In the genomic region with DNA sequence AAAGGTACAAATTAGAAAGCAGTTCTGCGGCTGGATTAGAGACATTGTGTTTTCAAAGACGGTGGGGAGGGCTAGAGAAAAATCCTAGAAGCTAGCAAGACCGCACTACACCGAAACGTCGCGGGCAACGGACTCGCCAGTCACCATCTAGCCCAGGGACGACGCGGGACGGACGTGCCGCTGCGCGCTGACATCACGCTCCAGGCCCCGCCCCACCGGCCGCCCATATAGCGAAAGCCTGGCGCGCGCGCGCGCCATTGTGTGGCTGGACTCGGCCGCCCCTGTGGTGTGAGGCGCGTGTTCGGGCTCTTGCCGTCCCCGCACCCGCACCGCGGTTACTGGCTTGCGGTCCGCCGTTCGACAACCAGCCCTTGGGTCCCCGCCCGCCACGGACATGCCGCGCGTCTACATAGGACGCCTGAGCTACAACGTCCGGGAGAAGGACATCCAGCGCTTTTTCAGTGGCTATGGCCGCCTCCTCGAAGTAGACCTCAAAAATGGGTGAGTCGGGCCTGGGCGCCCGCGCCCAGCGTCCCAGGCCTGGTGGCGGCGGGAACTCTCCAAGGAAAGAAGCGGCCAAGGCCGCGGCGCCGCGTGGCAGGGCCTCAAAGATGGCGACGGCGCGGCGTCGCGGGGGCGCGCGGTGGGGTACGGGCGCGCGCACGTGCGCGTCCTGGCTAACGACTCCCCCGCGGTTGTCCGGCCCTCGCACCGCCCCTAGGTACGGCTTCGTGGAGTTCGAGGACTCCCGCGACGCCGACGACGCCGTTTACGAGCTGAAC, we compare ENCODE assay signal across 8 cellular contexts. TPM values are rescaled to one million over a fixed set of nuclear protein-coding genes. Genes with fewer than 3 reads are reported as not detected.
DNase-seq lines count a peak whose midpoint lies in the region; ATAC-seq and TF ChIP-seq lines count a peak whose summit lies in the region.

SRSF6 (plus strand) TSS at position 257 of the 782 bp plus-strand sequence; CDS start at position 395, 138 bp downstream.

- intact Hi-C loops in breast epithelium (cut with DNase I; ENCODE audit: low total_unique reads) = loop anchor here (5.0 kb wide), 1 partner anchor 1239 kb away; no protein-coding TSS in a partner anchor

- peaks cover 10% of the 10 kb centered on the region for H3K4me1 ChIP-seq in ACC112 (ENCODE audit: control insufficient read depth, insufficient read depth, low read length, unreplicated experiment)
- peaks cover 0 to 8% of the 10 kb centered on the region in 2 donors for H3K4me1 ChIP-seq in breast epithelium
- H3K4me1 ChIP-seq in smooth muscle cell (ENCODE audit: low read depth) = peaks cover 22% of the 10 kb centered on the region

- H3K79me2 ChIP-seq in ACC112 (ENCODE audit: control insufficient read depth, insufficient read depth, low read length, unreplicated experiment) (peaks cover 45% of the 10 kb centered on the region), smooth muscle cell (ENCODE audit: low read depth) (peaks cover 50% of the 10 kb centered on the region)

- H3F3A ChIP-seq in smooth muscle cell (ENCODE audit: low read depth) = peaks cover 23% of the 10 kb centered on the region

- H3K36me3 ChIP-seq in ACC112 (ENCODE audit: insufficient read depth, low read length) = peaks cover 33% of the 10 kb centered on the region
- peaks cover 43% of the 10 kb centered on the region for H3K36me3 ChIP-seq in WERI-Rb-1
- H3K36me3 ChIP-seq in breast epithelium = peaks cover 5% of the 10 kb centered on the region
- peaks cover 28% of the 10 kb centered on the region for H3K36me3 ChIP-seq in smooth muscle cell (ENCODE audit: low read depth)

- H4K20me1 ChIP-seq in smooth muscle cell (ENCODE audit: low read depth) = peaks cover 49% of the 10 kb centered on the region

- DNase-seq in NCI-H2171 (lab: John Stamatoyannopoulos, UW) (peak; percentile 94), WERI-Rb-1 (peak; percentile 94), breast epithelium (ENCODE audit: low spot score in 2 of 2) (peak; percentile 93 to 95), iPS-NIHi7 (ENCODE audit: extremely low spot score) (peak; percentile 91), smooth muscle cell (lab: John Stamatoyannopoulos, UW; ENCODE audit: unreplicated experiment) (peak; percentile 88)

- 1% methylated on average over 84 of the region's 101 CpGs for WGBS in smooth muscle cell (ENCODE audit: low lambda C conversion rate)

- TF ChIP-seq CTCF in WERI-Rb-1 (IDR thresholded peaks at IDR 0.05; ENCODE audit: low read depth, low read length) = no peak
- peak in 1 of 3 donors; percentile 29 for TF ChIP-seq CTCF in breast epithelium (IDR thresholded peaks at IDR 0.05)
- TF ChIP-seq CTCF in smooth muscle cell (IDR thresholded peaks at IDR 0.05; ENCODE audit: borderline replicate concordance, insufficient read depth, poor library complexity, severe bottlenecking) = no peak

- ATAC-seq in GM18861 (IDR thresholded peaks at IDR 0.05; ENCODE audit: unreplicated experiment) (peak; percentile 61), HG03095 (IDR thresholded peaks at IDR 0.05; ENCODE audit: unreplicated experiment) (peak; percentile 78)

- H3K4me3 ChIP-seq in ACC112 (ENCODE audit: low read depth, low read length) = peak within 1 kb of the TSS; percentile 92
- peak within 1 kb of the TSS; percentile 98 for H3K4me3 ChIP-seq in WERI-Rb-1 (ENCODE audit: low read depth, low read length)
- H3K4me3 ChIP-seq in breast epithelium = peak within 1 kb of the TSS; percentile 88 to 92 (median 90)
- peak within 1 kb of the TSS; percentile 99 for H3K4me3 ChIP-seq in smooth muscle cell

- 0 out of 2 replicates have a peak, but pooled peaks cover 7% of the 10 kb centered on the region for H3K27me3 ChIP-seq in ACC112 (ENCODE audit: insufficient read depth, low read length)
- H3K27me3 ChIP-seq in WERI-Rb-1 (ENCODE audit: insufficient read depth, low read depth, severe bottlenecking) = no peaks in the 10 kb centered on the region
- no peaks in the 10 kb centered on the region for H3K27me3 ChIP-seq in breast epithelium
- peaks cover 6% of the 10 kb centered on the region for H3K27me3 ChIP-seq in smooth muscle cell (ENCODE audit: low read depth)

- H2AFZ ChIP-seq in ACC112 (ENCODE audit: low read length, unreplicated experiment) (peak within 1 kb of the TSS; percentile 62), smooth muscle cell (ENCODE audit: low read depth) (peak within 1 kb of the TSS; percentile 90)

- peak within 1 kb of the TSS; percentile 100 for H3K9ac ChIP-seq in smooth muscle cell (ENCODE audit: low read depth)

- no peaks in the 10 kb centered on the region for H3K9me3 ChIP-seq in WERI-Rb-1 (ENCODE audit: severe bottlenecking)
- no peaks in the 10 kb centered on the region for H3K9me3 ChIP-seq in breast epithelium
- no peaks in the 10 kb centered on the region for H3K9me3 ChIP-seq in smooth muscle cell (replicated peaks; ENCODE audit: low read depth)

- TF ChIP-seq POLR2A in breast epithelium (IDR thresholded peaks at IDR 0.05) = peak; percentile 98

- peak within 1 kb of the TSS; percentile 96 for H3K4me2 ChIP-seq in smooth muscle cell

- H3K27ac ChIP-seq in ACC112 (ENCODE audit: low read depth, low read length) (peak within 1 kb of the TSS; percentile 94), WERI-Rb-1 (peak within 1 kb of the TSS; percentile 100), breast epithelium (peak within 1 kb of the TSS; percentile 100), smooth muscle cell (ENCODE audit: low read depth) (peak within 1 kb of the TSS; percentile 100)

RNA-seq across cellular contexts. Expression of gene SRSF6, which starts in this region (rescaled TPM):
- total RNA-seq in breast epithelium (100 to 1,000 TPM in 2 of 3 donors, 10 to 100 TPM in 1; 70.9 to 143 (median 114) TPM), smooth muscle cell (85.0 and 96.0 TPM in 2 replicates)
- 25.1 and 35.5 TPM in 2 replicates for polyA plus RNA-seq in smooth muscle cell

Comparison
In these comparisons a context has a peak if more than half of its experiments do, and no peak if none do; other contexts are left out.
1. Peak in every context shown above with its lines: DNase-seq, ATAC-seq, H3K4me3 ChIP-seq and H3K27ac ChIP-seq.